24 cellular contexts compared by ENCODE assay signal in genomic region chr18:58502628-58503027, GRCh38.
A peak's percentile ranks its signal among the peaks of the same experiment; 100 is the strongest.
DNase-seq lines count a peak whose midpoint lies in the region; ATAC-seq and TF ChIP-seq lines count a peak whose summit lies in the region.
"Had no signal": no experiment of that assay in that cellular context is flagged by ENCODE, and none has a peak within 500 bp of the region (broad histone marks: within the 10 kb centered on the region; RNA-seq: fewer than 3 reads in every experiment).

No MANE protein-coding gene starts in this region.

- no peak overlapping the region for H3K4me3 ChIP-seq in mucosa of descending colon
- H3K4me3 ChIP-seq: GM12878, heart left ventricle, lung, Peyer's patch, prostate gland, SJCRH30 had no signal

- ATAC-seq in mucosa of descending colon (peak; percentile 57), HG03159 (IDR thresholded peaks at IDR 0.05; ENCODE audit: unreplicated experiment) (no peak), HG02973 (IDR thresholded peaks at IDR 0.05; ENCODE audit: unreplicated experiment) (no peak)
- ATAC-seq: activated T-cell treated with anti-CD3 and anti-CD28 coated beads, Interleukin-2, amount 50 U/mL, for 4 hours; GM12878; heart left ventricle had no signal

- CTCF ChIA-PET in HEK293T (lab: Yijun Ruan, JAX) = interaction anchor here (0.6 to 0.7 kb wide), 2 partner anchors 261 to 527 kb away, joined by 4 to 6 read pairs; no protein-coding TSS in a partner anchor

- DNase-seq in NCI-H1105 treated with DMSO at 0.1 percent for 48 hours (lab: John Stamatoyannopoulos, UW) = peak; percentile 23
- DNase-seq in NCI-H1105 (lab: John Stamatoyannopoulos, UW) = no peak
- peak; percentile 78 for DNase-seq in NCI-H146 (lab: John Stamatoyannopoulos, UW)
- DNase-seq in NCI-H69 (lab: John Stamatoyannopoulos, UW) = peak; percentile 92
- DNase-seq in mucosa of descending colon = peak in 2 of 3 donors; percentile 53 to 54
- no peak for DNase-seq in HEK293T (ENCODE audit: extremely low spot score)
- DNase-seq: activated CD8-positive, alpha-beta memory T cell treated with anti-CD3 and anti-CD28 coated beads for 24 hours; activated naive CD4-positive, alpha-beta T cell treated with Interleukin-2 at 50 U/mL for 16 hours; activated T-cell treated with anti-CD3 and anti-CD28 coated beads, Interleukin-2, amount 50 U/mL, for 4 hours; brain microvascular endothelial cell; Caco-2; effector memory CD4-positive, alpha-beta T cell; foreskin fibroblast; heart left ventricle; Karpas-422; kidney glomerular epithelial cell; SJCRH30 had no signal

- TF ChIP-seq CTCF in mucosa of descending colon (IDR thresholded peaks at IDR 0.05) = no peak

- H3K4me1 ChIP-seq in mucosa of descending colon (ENCODE audit: low read depth) = peaks cover 23% of the 10 kb centered on the region
- H3K4me1 ChIP-seq: Caco-2, heart left ventricle, prostate gland had no signal

- H3K9me3 ChIP-seq in mucosa of descending colon = no peaks in the 10 kb centered on the region
- H3K9me3 ChIP-seq: Caco-2, heart left ventricle, neutrophil, Peyer's patch, prostate gland, SJCRH30 had no signal

- POLR2A ChIA-PET in HEK293T (lab: Yijun Ruan, JAX) = no interaction called here

- intact Hi-C loops in mucosa of descending colon (cut with DNase I, micrococcal nuclease) = no loop called here

- H3K36me3 ChIP-seq in mucosa of descending colon (ENCODE audit: low read depth) = no peaks in the 10 kb centered on the region
- H3K36me3 ChIP-seq: brain microvascular endothelial cell, neutrophil, Peyer's patch, prostate gland, SJCRH30 had no signal

TF ChIP-seq in HEK293T, 16 proteins besides CTCF, POLR2A, EP300 and RAD21:
- TF ChIP-seq CTBP1 (IDR thresholded peaks at IDR 0.05; ENCODE audit: borderline replicate concordance) (no peak), L3MBTL2 (conservative IDR thresholded peaks at IDR 0.05) (no peak), FOXA1 (IDR thresholded peaks at IDR 0.05) (no peak), BHLHE40 (IDR thresholded peaks at IDR 0.05; ENCODE audit: borderline replicate concordance) (no peak), NFRKB (IDR thresholded peaks at IDR 0.05) (no peak), FOXK2 (IDR thresholded peaks at IDR 0.05) (no peak), ARNT (IDR thresholded peaks at IDR 0.05) (no peak), ZNF384 (IDR thresholded peaks at IDR 0.05) (no peak), LEF1 (IDR thresholded peaks at IDR 0.05; ENCODE audit: borderline replicate concordance) (no peak), FOXM1 (IDR thresholded peaks at IDR 0.05; ENCODE audit: borderline replicate concordance) (no peak), SUZ12 (IDR thresholded peaks at IDR 0.05) (no peak), HDGF (IDR thresholded peaks at IDR 0.05; ENCODE audit: borderline replicate concordance) (no peak), TARDBP (IDR thresholded peaks at IDR 0.05) (no peak), PKNOX1 (IDR thresholded peaks at IDR 0.05) (no peak), ELF4 (IDR thresholded peaks at IDR 0.05) (no peak), SP1 (IDR thresholded peaks at IDR 0.05) (no peak)

Comparison
In these comparisons a context has a peak if more than half of its experiments do, and no peak if none do; other contexts are left out.
1. DNase-seq: peak in NCI-H1105 treated with DMSO at 0.1 percent for 48 hours (single experiment), NCI-H146 (single experiment), NCI-H69 (single experiment) and mucosa of descending colon (2 of 3); none in NCI-H1105 (single experiment) and HEK293T (single experiment).